ENCODE assay signal across 8 cellular contexts in the genomic region with DNA sequence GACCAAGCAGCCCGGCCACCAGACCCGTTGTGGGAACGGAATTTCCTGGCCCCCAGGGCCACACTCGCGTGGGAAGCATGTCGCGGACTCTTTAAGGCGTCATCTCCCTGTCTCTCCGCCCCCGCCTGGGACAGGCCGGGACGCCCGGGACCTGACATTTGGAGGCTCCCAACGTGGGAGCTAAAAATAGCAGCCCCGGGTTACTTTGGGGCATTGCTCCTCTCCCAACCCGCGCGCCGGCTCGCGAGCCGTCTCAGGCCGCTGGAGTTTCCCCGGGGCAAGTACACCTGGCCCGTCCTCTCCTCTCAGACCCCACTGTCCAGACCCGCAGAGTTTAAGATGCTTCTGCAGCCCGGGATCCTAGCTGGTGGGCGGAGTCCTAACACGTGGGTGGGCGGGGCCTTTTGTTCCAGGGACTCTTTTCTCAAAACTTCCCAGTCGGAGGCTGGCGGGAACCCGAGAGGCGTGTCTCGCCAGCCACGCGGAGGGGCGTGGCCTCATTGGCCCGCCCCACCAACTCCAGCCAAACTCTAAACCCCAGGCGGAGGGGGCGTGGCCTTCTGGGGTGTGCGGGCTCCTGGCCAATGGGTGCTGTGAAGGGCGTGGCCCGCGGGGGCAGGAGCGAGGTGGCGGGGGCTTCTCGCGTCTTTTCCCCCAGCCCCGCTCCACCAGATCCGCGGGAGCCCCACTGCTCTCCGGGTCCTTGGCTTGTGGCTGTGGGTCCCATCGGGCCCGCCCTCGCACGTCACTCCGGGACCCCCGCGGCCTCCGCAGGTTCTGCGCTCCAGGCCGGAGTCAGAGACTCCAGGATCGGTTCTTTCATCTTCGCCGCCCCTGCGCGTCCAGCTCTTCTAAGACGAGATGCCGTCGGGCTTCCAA. TPM values are rescaled to one million over a fixed set of nuclear protein-coding genes. Genes with fewer than 3 reads are reported as not detected.
DNase-seq lines count a peak whose midpoint lies in the region; ATAC-seq and TF ChIP-seq lines count a peak whose summit lies in the region.

A gene (plus strand): TSS at position 645 of the 879 bp plus-strand sequence. CDS start 217 bp downstream, at position 862.

- H3K36me3 ChIP-seq in GM23338 (ENCODE audit: insufficient read depth) (peaks cover 5% of the 10 kb centered on the region; the same call in 1 of the 2 replicates), ascending aorta (no peaks in the 10 kb centered on the region), right atrium auricular region (peaks cover 27% of the 10 kb centered on the region), prostate gland (no peaks in the 10 kb centered on the region), upper lobe of right lung (no peaks in the 10 kb centered on the region)

- TF ChIP-seq CTCF in GM23338 (conservative IDR thresholded peaks at IDR 0.05; ENCODE audit: low read depth in 2 of 2) (no peak), ascending aorta (IDR thresholded peaks at IDR 0.05) (no peak), right atrium auricular region (IDR thresholded peaks at IDR 0.05) (no peak), prostate gland (IDR thresholded peaks at IDR 0.05) (peak in 2 of 4 experiments; percentile 25 to 27), upper lobe of right lung (IDR thresholded peaks at IDR 0.05) (no peak)

- under 1% methylated on average over 58 of the region's 71 CpGs for WGBS in prostate gland

- H3K79me2 ChIP-seq in GM23338 (replicated peaks; ENCODE audit: insufficient read depth), result no peaks in the 10 kb centered on the region

- H3K27ac Mint-ChIP-seq in GM23338, result no peak within 1 kb of the TSS

- H3K4me3 Mint-ChIP-seq in GM23338, result peak within 1 kb of the TSS; percentile 59

- DNase-seq in COR-L47 (lab: John Stamatoyannopoulos, UW), result peak; percentile 56
- DNase-seq in GM23338 (ENCODE audit: low spot score), result peak; percentile 99
- DNase-seq in NCI-H1105 treated with DMSO at 0.1 percent for 48 hours (lab: John Stamatoyannopoulos, UW), result peak; percentile 92
- DNase-seq in T1000 (lab: John Stamatoyannopoulos, UW), result peak; percentile 88
- peak; percentile 73 to 94 for DNase-seq in ascending aorta (ENCODE audit: low spot score in 2 of 2)
- DNase-seq in right atrium auricular region (ENCODE audit: low spot score), result peak; percentile 94
- peak; percentile 96 for DNase-seq in prostate gland (ENCODE audit: low spot score)
- DNase-seq in upper lobe of right lung, result peak; percentile 97

- no peak within 1 kb of the TSS for H3K27ac ChIP-seq in GM23338 (ENCODE audit: low read depth)
- peak within 1 kb of the TSS; percentile 73 to 81 for H3K27ac ChIP-seq in ascending aorta
- H3K27ac ChIP-seq in right atrium auricular region, result peak within 1 kb of the TSS; percentile 91 to 93
- peak within 1 kb of the TSS; percentile 77 for H3K27ac ChIP-seq in prostate gland
- H3K27ac ChIP-seq in upper lobe of right lung, result peak within 1 kb of the TSS; percentile 61

- H3K4me1 Mint-ChIP-seq in GM23338, result peaks cover 24% of the 10 kb centered on the region

- no peaks in the 10 kb centered on the region for H3K9me3 ChIP-seq in ascending aorta
- H3K9me3 ChIP-seq in right atrium auricular region, result no peaks in the 10 kb centered on the region
- no peaks in the 10 kb centered on the region for H3K9me3 ChIP-seq in prostate gland
- H3K9me3 ChIP-seq in upper lobe of right lung, result no peaks in the 10 kb centered on the region

- H3K4me3 ChIP-seq in GM23338 (peak within 1 kb of the TSS; percentile 89), ascending aorta (peak within 1 kb of the TSS; percentile 56), right atrium auricular region (peak within 1 kb of the TSS; percentile 60 to 72), prostate gland (peak within 1 kb of the TSS; percentile 34 to 41), upper lobe of right lung (peak within 1 kb of the TSS; percentile 53)

- intact Hi-C loops in ascending aorta (cut with DNase I) (loop anchor here (1.0 to 2.0 kb wide), 2 partner anchors 29 to 67 kb away; a partner anchor contains a TSS), prostate gland (cut with DNase I) (loop anchor here (2.0 to 10.0 kb wide), 2 partner anchors 29 to 237 kb away; a partner anchor contains a TSS), upper lobe of right lung (cut with DNase I) (no loop called here)

- ATAC-seq in GM23338 (peak; percentile 71), upper lobe of right lung (peak; percentile 94)

- H2AFZ ChIP-seq in GM23338, result peak within 1 kb of the TSS; percentile 76

- peaks cover 17% of the 10 kb centered on the region for H3K27me3 Mint-ChIP-seq in GM23338 (ENCODE audit: insufficient read depth, low read depth, poor library complexity)

- H3K9me2 ChIP-seq in GM23338 (ENCODE audit: insufficient read depth), result no peaks in the 10 kb centered on the region

- TF ChIP-seq POLR2A in prostate gland (IDR thresholded peaks at IDR 0.05), result peak; percentile 62

- H3K9me3 Mint-ChIP-seq in GM23338, result no peaks in the 10 kb centered on the region; the same call in 2 of the 3 replicates

- H3F3A ChIP-seq in GM23338 (replicated peaks; ENCODE audit: low read depth), result peaks cover 15% of the 10 kb centered on the region; the same call in 1 of the 2 replicates

- H3K4me2 ChIP-seq in GM23338, result peak within 1 kb of the TSS; percentile 86

- H4K20me1 ChIP-seq in GM23338 (replicated peaks; ENCODE audit: insufficient read depth), result peaks cover 3% of the 10 kb centered on the region; the same call in 1 of the 2 replicates

- peaks cover 5% of the 10 kb centered on the region for H3K36me3 Mint-ChIP-seq in GM23338 (ENCODE audit: low read depth)

- H3K27me3 ChIP-seq in GM23338 (ENCODE audit: insufficient read depth) (peaks cover 10% of the 10 kb centered on the region), ascending aorta (no peaks in the 10 kb centered on the region), right atrium auricular region (no peaks in the 10 kb centered on the region), prostate gland (replicated peaks; ENCODE audit: insufficient read depth) (no peaks in the 10 kb centered on the region), upper lobe of right lung (no peaks in the 10 kb centered on the region)

- peaks cover 13% of the 10 kb centered on the region; the same call in 1 of the 2 replicates for H3K4me1 ChIP-seq in GM23338 (ENCODE audit: insufficient read depth)
- peaks cover 9 to 16% of the 10 kb centered on the region in 2 donors for H3K4me1 ChIP-seq in ascending aorta
- peaks cover 0 to 36% of the 10 kb centered on the region in 2 donors for H3K4me1 ChIP-seq in right atrium auricular region
- peaks cover 9% of the 10 kb centered on the region for H3K4me1 ChIP-seq in prostate gland (replicated peaks)
- H3K4me1 ChIP-seq in upper lobe of right lung, result peaks cover 20% of the 10 kb centered on the region

TF ChIP-seq in GM23338, 12 proteins besides CTCF, POLR2A, EP300 and RAD21 (continues in another document):
- TF ChIP-seq ZNF331 (CRISPR knock-in tag; IDR thresholded peaks at IDR 0.05; ENCODE audit: low read depth) (no peak), EZH2 (IDR thresholded peaks at IDR 0.05; ENCODE audit: low read depth, unreplicated experiment) (no peak), POLR2AphosphoS5 (IDR thresholded peaks at IDR 0.05; ENCODE audit: low read depth) (no peak)

RNA-seq across cellular contexts. Expression of the gene that starts here (rescaled TPM):
- 10.2 and 13.6 TPM in 2 replicates for total RNA-seq in GM23338 (2014; rRNA removed; shearing (Covaris generic))
- 6.3 and 6.9 TPM in 2 replicates for polyA plus RNA-seq in GM23338 (2016; fragmentation: Nextera tagmentation; extraction: Ambion mirVana)
- 4.9 TPM for total RNA-seq in ascending aorta
- total RNA-seq in right atrium auricular region, result 100 to 1,000 TPM in 1 of 2 donors, 10 to 100 TPM in 1; 70.3 to 151 TPM
- total RNA-seq in prostate gland, result 10 to 100 TPM; 13.8 to 27.4 TPM
- total RNA-seq in upper lobe of right lung, result 1.6 TPM

Comparison
In these comparisons a context has a peak if more than half of its experiments do, and no peak if none do; other contexts are left out.
1. H3K4me3 ChIP-seq: peak in every context shown above with its lines; median percentile 89 in GM23338; 66 in right atrium auricular region; 56 in ascending aorta; 53 in upper lobe of right lung; 38 in prostate gland.